29 cellular contexts compared by ENCODE assay signal in genomic region chr4:132592850-132593249, GRCh38.
"Had no signal": no experiment of that assay in that cellular context is flagged by ENCODE, and none has a peak within 500 bp of the region (broad histone marks: within the 10 kb centered on the region; RNA-seq: fewer than 3 reads in every experiment).

No MANE protein-coding gene starts in this region.

- H3K27me3 ChIP-seq: stomach, suprapubic skin, testis, thyroid gland, tibial artery, tibial nerve, transverse colon, upper lobe of left lung, upper lobe of right lung, uterus, vagina had no signal

- ATAC-seq: stimulated activated effector memory CD8-positive, alpha-beta T cell treated with anti-CD3 and anti-CD28 coated beads, Interleukin-12 subunit alpha, Interleukin-12 subunit beta, amount 100 ng/mL, for 72 hours; stimulated activated memory B cell treated with anti-CD40 and anti-IgM and Interleukin-4, amounts not matched to agents 10 μg/mL and 1 μg/mL and 100 μg/mL, for 72 hours; stimulated activated naive B cell treated with anti-CD40 and anti-IgM and Interleukin-4, amounts not matched to agents 10 μg/mL and 1 μg/mL and 100 μg/mL, for 72 hours; stimulated activated naive CD8-positive, alpha-beta T cell treated with anti-CD3 and anti-CD28 coated beads, Interleukin-15, amount 100 ng/mL, for 72 hours; stimulated activated naive CD8-positive, alpha-beta T cell treated with anti-CD3 and anti-CD28 coated beads, Interleukin-15, Interleukin-2, amounts not matched to agents 100 U/mL and 50 U/mL, for 24 hours; upper lobe of right lung had no signal

- H3K9me3 Mint-ChIP-seq: stimulated activated naive CD8-positive, alpha-beta T cell treated with anti-CD3 and anti-CD28 coated beads, Interleukin-15, amount 100 ng/mL, for 72 hours; stimulated activated naive CD8-positive, alpha-beta T cell treated with anti-CD3 and anti-CD28 coated beads, Interleukin-15, Interleukin-2, amounts not matched to agents 100 ng/mL and 50 ng/mL, for 24 hours; type B pancreatic cell had no signal

- H3K27me3 Mint-ChIP-seq: stimulated activated memory B cell treated with anti-CD40 and anti-IgM and Interleukin-4, amounts not matched to agents 10 μg/mL and 1 μg/mL and 100 μg/mL, for 72 hours; stimulated activated naive B cell treated with anti-CD40 and anti-IgM and Interleukin-4, amounts not matched to agents 10 μg/mL and 1 μg/mL and 100 μg/mL, for 72 hours; stimulated activated naive CD8-positive, alpha-beta T cell treated with anti-CD3 and anti-CD28 coated beads, Interleukin-15, amount 100 ng/mL, for 72 hours; stimulated activated naive CD8-positive, alpha-beta T cell treated with anti-CD3 and anti-CD28 coated beads, Interleukin-15, Interleukin-2, amounts not matched to agents 100 ng/mL and 50 ng/mL, for 24 hours; type B pancreatic cell had no signal

- DNase-seq: stimulated activated CD4-positive, alpha-beta T cell treated with anti-CD3 and anti-CD28 coated beads, Interleukin-2, amount 100 ng/mL, for 48 hours; stimulated activated CD4-positive, alpha-beta T cell treated with anti-CD3 and anti-CD28 coated beads, Interleukin-4, amount 100 ng/mL, for 1 hour; stimulated activated CD4-positive, alpha-beta T cell treated with anti-CD3 and anti-CD28 coated beads, Interleukin-4, amount 100 ng/mL, for 24 hours; stimulated activated CD4-positive, alpha-beta T cell treated with anti-CD3 and anti-CD28 coated beads, Interleukin-4, amount 100 ng/mL, for 4 hours; stimulated activated CD8-positive, alpha-beta memory T cell treated with anti-CD3 and anti-CD28 coated beads, Interleukin-4, amount 100 ng/mL, for 48 hours; stimulated activated naive B cell treated with anti-CD40 and anti-IgM and Interleukin-4, amounts not matched to agents 10 μg/mL and 1 μg/mL and 100 μg/mL, for 72 hours; stimulated activated naive CD4-positive, alpha-beta T cell; stimulated activated naive CD4-positive, alpha-beta T cell treated with Interleukin-2 at 50 U/mL for 16 hours; stimulated activated naive CD8-positive, alpha-beta T cell treated with anti-CD3 and anti-CD28 coated beads, Interleukin-15, amount 100 ng/mL, for 72 hours; stimulated activated naive CD8-positive, alpha-beta T cell treated with anti-CD3 and anti-CD28 coated beads, Interleukin-15, Interleukin-2, amounts not matched to agents 100 U/mL and 50 U/mL, for 24 hours; stomach; substantia nigra; testis; thyroid gland; tibial artery; transverse colon; trophoblast cell; upper lobe of left lung; uterus had no signal

- H3K27ac Mint-ChIP-seq: stimulated activated effector memory CD8-positive, alpha-beta T cell treated with anti-CD3 and anti-CD28 coated beads, Interleukin-12 subunit alpha, Interleukin-12 subunit beta, amount 100 ng/mL, for 72 hours; stimulated activated memory B cell treated with anti-CD40 and anti-IgM and Interleukin-4, amounts not matched to agents 10 μg/mL and 1 μg/mL and 100 μg/mL, for 72 hours; stimulated activated naive B cell treated with anti-CD40 and anti-IgM and Interleukin-4, amounts not matched to agents 10 μg/mL and 1 μg/mL and 100 μg/mL, for 72 hours; stimulated activated naive CD8-positive, alpha-beta T cell treated with anti-CD3 and anti-CD28 coated beads, Interleukin-15, amount 100 ng/mL, for 72 hours; stimulated activated naive CD8-positive, alpha-beta T cell treated with anti-CD3 and anti-CD28 coated beads, Interleukin-15, Interleukin-2, amounts not matched to agents 100 ng/mL and 50 ng/mL, for 24 hours; type B pancreatic cell had no signal

- H3K4me1 Mint-ChIP-seq: stimulated activated effector memory CD8-positive, alpha-beta T cell treated with anti-CD3 and anti-CD28 coated beads, Interleukin-12 subunit alpha, Interleukin-12 subunit beta, amount 100 ng/mL, for 72 hours; stimulated activated memory B cell treated with anti-CD40 and anti-IgM and Interleukin-4, amounts not matched to agents 10 μg/mL and 1 μg/mL and 100 μg/mL, for 72 hours; stimulated activated naive B cell treated with anti-CD40 and anti-IgM and Interleukin-4, amounts not matched to agents 10 μg/mL and 1 μg/mL and 100 μg/mL, for 72 hours; stimulated activated naive CD8-positive, alpha-beta T cell treated with anti-CD3 and anti-CD28 coated beads, Interleukin-15, amount 100 ng/mL, for 72 hours had no signal

- H3K27ac ChIP-seq: stomach, suprapubic skin, testis, thoracic aorta, thyroid gland, tibial artery, tibial nerve, transverse colon, upper lobe of left lung, upper lobe of right lung, uterus, vagina had no signal

- H3K4me3 ChIP-seq: stomach, suprapubic skin, testis, thoracic aorta, thyroid gland, tibial artery, tibial nerve, transverse colon, upper lobe of left lung, upper lobe of right lung, uterus, vagina had no signal

- H3K36me3 ChIP-seq: stomach, suprapubic skin, thoracic aorta, thyroid gland, tibial artery, tibial nerve, transverse colon, upper lobe of left lung, upper lobe of right lung, uterus, vagina had no signal

- H3K36me3 Mint-ChIP-seq: stimulated activated effector memory CD8-positive, alpha-beta T cell treated with anti-CD3 and anti-CD28 coated beads, Interleukin-12 subunit alpha, Interleukin-12 subunit beta, amount 100 ng/mL, for 72 hours; stimulated activated memory B cell treated with anti-CD40 and anti-IgM and Interleukin-4, amounts not matched to agents 10 μg/mL and 1 μg/mL and 100 μg/mL, for 72 hours; stimulated activated naive B cell treated with anti-CD40 and anti-IgM and Interleukin-4, amounts not matched to agents 10 μg/mL and 1 μg/mL and 100 μg/mL, for 72 hours; type B pancreatic cell had no signal

- FAIRE-seq: urothelium cell line had no signal

- H3K4me3 Mint-ChIP-seq: stimulated activated effector memory CD8-positive, alpha-beta T cell treated with anti-CD3 and anti-CD28 coated beads, Interleukin-12 subunit alpha, Interleukin-12 subunit beta, amount 100 ng/mL, for 72 hours; stimulated activated memory B cell treated with anti-CD40 and anti-IgM and Interleukin-4, amounts not matched to agents 10 μg/mL and 1 μg/mL and 100 μg/mL, for 72 hours; stimulated activated naive B cell treated with anti-CD40 and anti-IgM and Interleukin-4, amounts not matched to agents 10 μg/mL and 1 μg/mL and 100 μg/mL, for 72 hours; stimulated activated naive CD8-positive, alpha-beta T cell treated with anti-CD3 and anti-CD28 coated beads, Interleukin-15, amount 100 ng/mL, for 72 hours; stimulated activated naive CD8-positive, alpha-beta T cell treated with anti-CD3 and anti-CD28 coated beads, Interleukin-15, Interleukin-2, amounts not matched to agents 100 ng/mL and 50 ng/mL, for 24 hours; type B pancreatic cell had no signal

- H3K9me3 ChIP-seq: suprapubic skin, testis, thoracic aorta, thyroid gland, tibial artery, tibial nerve, upper lobe of left lung, upper lobe of right lung, uterus, vagina had no signal

- H3K4me1 ChIP-seq: stomach, suprapubic skin, testis, thyroid gland, tibial artery, tibial nerve, transverse colon, upper lobe of left lung, upper lobe of right lung, uterus, vagina had no signal
